Comparison of ENCODE assay signal across 8 cellular contexts in genomic region chr16:88161623-88162022, GRCh38.
DNase-seq lines count a peak whose midpoint lies in the region; ATAC-seq, FAIRE-seq and TF ChIP-seq lines count a peak whose summit lies in the region.
"Not testable (repeated sequence)": the region's sequence is repeated elsewhere in the genome, so short reads cannot be mapped to it uniquely, and the experiment has no call there.

No MANE protein-coding gene starts in this region.

- not testable (repeated sequence) for H3K9me3 ChIP-seq in AG04450 (ENCODE audit: control insufficient read depth, insufficient read depth, low read length); astrocyte (ENCODE audit: insufficient read depth, low read depth, low read length); endothelial cell of umbilical vein (replicated peaks; ENCODE audit: control insufficient read depth, insufficient read depth, low read length); lower lobe of right lung

- intact Hi-C loops in endothelial cell of umbilical vein (cut with micrococcal nuclease); lower lobe of right lung (cut with DNase I); posterior vena cava (cut with DNase I): not testable (repeated sequence)

- not testable (repeated sequence) for ATAC-seq in lower lobe of right lung

- not testable (repeated sequence) for H3K9ac ChIP-seq in astrocyte (ENCODE audit: low read length); endothelial cell of umbilical vein (replicated peaks; ENCODE audit: extremely low read depth, insufficient read depth, low read length)

- TF ChIP-seq CTCF in AG04450 (IDR thresholded peaks at IDR 0.05; ENCODE audit: low read depth, low read length); HFFc6 (IDR thresholded peaks at IDR 0.05); astrocyte (IDR thresholded peaks at IDR 0.05; ENCODE audit: insufficient read depth, low read depth, low read length); endothelial cell of umbilical vein (IDR thresholded peaks at IDR 0.05; ENCODE audit: extremely low read depth in 1 of 2, insufficient read depth in 1 of 2, low read depth in 1 of 2, low read length in 2 of 2); lower lobe of right lung (IDR thresholded peaks at IDR 0.05): not testable (repeated sequence)

- CTCF ChIA-PET in AG04450 (lab: Charles Lee); endothelial cell of umbilical vein (lab: Charles Lee): not testable (repeated sequence)

- H3K27ac ChIP-seq in AG04450 (ENCODE audit: low read depth, low read length) = peak overlapping the region; percentile 47
- not testable (repeated sequence) for H3K27ac ChIP-seq in astrocyte (ENCODE audit: low read depth, low read length); endothelial cell of umbilical vein (ENCODE audit: insufficient read depth, low read depth, low read length); lower lobe of right lung

- DNase-seq in AG04450 (ENCODE audit: low read depth, low spot score) (peak; percentile 23), fibroblast of peridontal ligament (ENCODE audit: extremely low read depth) (peak; percentile 86), lower lobe of right lung (peak; percentile 16), posterior vena cava (ENCODE audit: low spot score) (peak; percentile 83), ureter (ENCODE audit: low spot score) (peak; percentile 41)
- DNase-seq in HFFc6; astrocyte (ENCODE audit: low read depth); endothelial cell of umbilical vein (ENCODE audit: low read depth, low spot score): not testable (repeated sequence)

- H3K4me3 ChIP-seq in AG04450 (ENCODE audit: low read depth, low read length); astrocyte (ENCODE audit: insufficient read depth, low read depth, low read length); endothelial cell of umbilical vein (replicated peaks in 1 of 3; ENCODE audit: insufficient read depth in 1 of 3, low read depth in 1 of 3, low read length in 3 of 3); lower lobe of right lung: not testable (repeated sequence)

- H2AFZ ChIP-seq in astrocyte (ENCODE audit: low read depth, low read length); endothelial cell of umbilical vein (ENCODE audit: low read depth, low read length): not testable (repeated sequence)

- H3K27me3 ChIP-seq in AG04450 (ENCODE audit: control insufficient read depth, insufficient read depth, low read length); astrocyte (ENCODE audit: insufficient read depth, low read length); endothelial cell of umbilical vein (ENCODE audit: control insufficient read depth in 2 of 2, insufficient read depth in 2 of 2, low read length in 2 of 2); lower lobe of right lung (ENCODE audit: low read depth): not testable (repeated sequence)

- H3K9me3 Mint-ChIP-seq in HFFc6; astrocyte (ENCODE audit: unreplicated experiment): not testable (repeated sequence)

- H3K36me3 Mint-ChIP-seq in HFFc6 (ENCODE audit: low read depth); astrocyte (ENCODE audit: low read depth, unreplicated experiment): not testable (repeated sequence)

- H3K4me1 ChIP-seq in astrocyte (ENCODE audit: insufficient read depth, low read length); endothelial cell of umbilical vein (ENCODE audit: control insufficient read depth, extremely low read depth, insufficient read depth, low read length); lower lobe of right lung: not testable (repeated sequence)

- H3K9me1 ChIP-seq in endothelial cell of umbilical vein (replicated peaks; ENCODE audit: control insufficient read depth, extremely low read depth, insufficient read depth, low read length) = not testable (repeated sequence)

- dilution Hi-C loops in endothelial cell of umbilical vein (cut with MboI; ENCODE audit: extremely low pct_ligation_motif_present, low sequenced_read_pairs) = not testable (repeated sequence)

- H3K36me3 ChIP-seq in astrocyte (ENCODE audit: insufficient read depth, low read length); endothelial cell of umbilical vein (ENCODE audit: control insufficient read depth in 2 of 2, extremely low read depth in 1 of 2, insufficient read depth in 2 of 2, low read length in 2 of 2); lower lobe of right lung: not testable (repeated sequence)

- not testable (repeated sequence) for TF ChIP-seq POLR2A in endothelial cell of umbilical vein (IDR thresholded peaks at IDR 0.05; ENCODE audit: low read depth, low read length)

- H3K4me3 Mint-ChIP-seq in HFFc6 = peak overlapping the region; percentile 69
- H3K4me3 Mint-ChIP-seq in astrocyte (ENCODE audit: unreplicated experiment) = not testable (repeated sequence)

- H3K4me1 Mint-ChIP-seq in HFFc6 (ENCODE audit: low read depth) = peaks cover 16% of the 10 kb centered on the region
- H3K4me1 Mint-ChIP-seq in astrocyte (ENCODE audit: low read depth, unreplicated experiment) = not testable (repeated sequence)

- H3K79me2 ChIP-seq in astrocyte (ENCODE audit: insufficient read depth, low read length); endothelial cell of umbilical vein (ENCODE audit: control insufficient read depth, insufficient read depth, low read length): not testable (repeated sequence)

- FAIRE-seq in astrocyte (lab: Jason Lieb, UNC) = peak; percentile 45
- peak; percentile 79 for FAIRE-seq in endothelial cell of umbilical vein (lab: Jason Lieb, UNC)

- H3K27me3 Mint-ChIP-seq in HFFc6 (ENCODE audit: insufficient read depth) = peaks cover 15% of the 10 kb centered on the region
- peaks cover 27% of the 10 kb centered on the region for H3K27me3 Mint-ChIP-seq in astrocyte (ENCODE audit: low read depth, unreplicated experiment)

- not testable (repeated sequence) for H4K20me1 ChIP-seq in astrocyte (ENCODE audit: insufficient read depth, low read length); endothelial cell of umbilical vein (replicated peaks; ENCODE audit: control insufficient read depth, extremely low read depth, insufficient read depth, low read length)

- H3K27ac Mint-ChIP-seq in HFFc6; astrocyte (ENCODE audit: unreplicated experiment): not testable (repeated sequence)

- not testable (repeated sequence) for BruUV-seq in endothelial cell of umbilical vein (replicated peaks; lab: Mats Ljungman, UMichigan)

- POLR2A ChIA-PET in AG04450 (lab: Yijun Ruan, JAX); endothelial cell of umbilical vein (lab: Charles Lee): not testable (repeated sequence)

- H3K4me2 ChIP-seq in astrocyte (ENCODE audit: low read length); endothelial cell of umbilical vein (ENCODE audit: insufficient read depth, low read length): not testable (repeated sequence)
